13 cellular contexts compared by ENCODE assay signal in genomic region chr3:149243540-149243939, GRCh38. TPM values are rescaled to one million over a fixed set of nuclear protein-coding genes. Genes with fewer than 3 reads are reported as not detected.
A peak's percentile ranks its signal among the peaks of the same experiment; 100 is the strongest.
DNase-seq lines count a peak whose midpoint lies in the region; ATAC-seq lines count a peak whose summit lies in the region.
"Had no signal": no experiment of that assay in that cellular context is flagged by ENCODE, and none has a peak within 500 bp of the region (broad histone marks: within the 10 kb centered on the region; RNA-seq: fewer than 3 reads in every experiment).

No MANE protein-coding gene starts in this region.

- H3K4me3 Mint-ChIP-seq in naive thymus-derived CD4-positive, alpha-beta T cell = no peak overlapping the region

- peaks cover 0 to 6% (median 0%) of the 10 kb centered on the region in 5 donors for H3K36me3 Mint-ChIP-seq in naive thymus-derived CD4-positive, alpha-beta T cell

- intact Hi-C loops in naive thymus-derived CD4-positive, alpha-beta T cell (cut with micrococcal nuclease) = no loop called here

- POLR2A ChIA-PET in naive thymus-derived CD4-positive, alpha-beta T cell (lab: Charles Lee) = interaction anchor here (0.8 kb wide), 1 partner anchor 116 kb away, joined by 3 read pairs; no protein-coding TSS in a partner anchor

- peaks cover 0 to 36% (median 7%) of the 10 kb centered on the region in 7 donors for H3K4me1 Mint-ChIP-seq in naive thymus-derived CD4-positive, alpha-beta T cell

- H3K9me3 ChIP-seq in naive thymus-derived CD4-positive, alpha-beta T cell (ENCODE audit: control insufficient read depth in 2 of 3, low read length in 3 of 3) = no peaks in the 10 kb centered on the region

- no peak overlapping the region for H3K4me3 ChIP-seq in naive thymus-derived CD4-positive, alpha-beta T cell (ENCODE audit: low read length)

- no peaks in the 10 kb centered on the region for H3K27me3 ChIP-seq in naive thymus-derived CD4-positive, alpha-beta T cell (ENCODE audit: control insufficient read depth in 2 of 2, insufficient read depth in 2 of 2, low read length in 2 of 2)

- peaks cover 0 to 18% (median 2%) of the 10 kb centered on the region in 5 donors for H3K27me3 Mint-ChIP-seq in naive thymus-derived CD4-positive, alpha-beta T cell

- H3K27ac ChIP-seq in naive thymus-derived CD4-positive, alpha-beta T cell (ENCODE audit: low read depth, low read length) = no peak overlapping the region

- CTCF ChIA-PET in naive thymus-derived CD4-positive, alpha-beta T cell (lab: Charles Lee) = no interaction called here

- no peaks in the 10 kb centered on the region for H3K4me1 ChIP-seq in naive thymus-derived CD4-positive, alpha-beta T cell (ENCODE audit: control insufficient read depth in 2 of 2, insufficient read depth in 2 of 2, low read length in 2 of 2)

- no peak overlapping the region for H3K27ac Mint-ChIP-seq in naive thymus-derived CD4-positive, alpha-beta T cell

- DNase-seq in NOMO-1 (lab: John Stamatoyannopoulos, UW; ENCODE audit: unreplicated experiment in 2 of 2) (peak; percentile 79 to 87), DMS53 treated with DMSO at 0.1 percent for 48 hours (lab: John Stamatoyannopoulos, UW; ENCODE audit: unreplicated experiment) (no peak), NK-92 (lab: John Stamatoyannopoulos, UW; ENCODE audit: unreplicated experiment) (no peak), SW 1271 (lab: John Stamatoyannopoulos, UW) (no peak)
- DNase-seq in naive thymus-derived CD4-positive, alpha-beta T cell = no peak
- DNase-seq: activated CD4-positive, CD25-positive, alpha-beta regulatory T cell treated with anti-CD3 and anti-CD28 coated beads, Interleukin-2, amount 50 U/mL, for 72 hours; NCI-H1930; retina; trophoblast cell had no signal

- peak; percentile 58 for ATAC-seq in GM18868 (IDR thresholded peaks at IDR 0.05; ENCODE audit: unreplicated experiment)
- ATAC-seq in HG02763 (IDR thresholded peaks at IDR 0.05; ENCODE audit: unreplicated experiment) = peak; percentile 34
- ATAC-seq in naive thymus-derived CD4-positive, alpha-beta T cell = peak; percentile 32
- ATAC-seq in HG03469 (IDR thresholded peaks at IDR 0.05; ENCODE audit: unreplicated experiment) = no peak

- no peaks in the 10 kb centered on the region for H3K9me3 Mint-ChIP-seq in naive thymus-derived CD4-positive, alpha-beta T cell

- no peaks in the 10 kb centered on the region for H3K36me3 ChIP-seq in naive thymus-derived CD4-positive, alpha-beta T cell (ENCODE audit: control insufficient read depth in 2 of 3, insufficient read depth in 3 of 3, low read length in 3 of 3)

RNA-seq across cellular contexts. Expression of gene CP, which starts 21.9 kb away (rescaled TPM):
- total RNA-seq in naive thymus-derived CD4-positive, alpha-beta T cell = under 1 TPM in 1 of 5 experiments, not detected in 4; 0.69 TPM
- polyA plus RNA-seq in naive thymus-derived CD4-positive, alpha-beta T cell = 1 to 10 TPM in 1 of 2 donors, under 1 TPM in 1; 0.43 to 1.3 TPM
- total RNA-seq: HT1080 had no signal

Comparison
In these comparisons a context has a peak if more than half of its experiments do, and no peak if none do; other contexts are left out.
1. DNase-seq: peak in NOMO-1 (2 of 2); none in naive thymus-derived CD4-positive, alpha-beta T cell (0 of 9), DMS53 treated with DMSO at 0.1 percent for 48 hours (single experiment), NK-92 (single experiment) and SW 1271 (0 of 2).